ENCODE assay signal across 8 cellular contexts in the genomic region with DNA sequence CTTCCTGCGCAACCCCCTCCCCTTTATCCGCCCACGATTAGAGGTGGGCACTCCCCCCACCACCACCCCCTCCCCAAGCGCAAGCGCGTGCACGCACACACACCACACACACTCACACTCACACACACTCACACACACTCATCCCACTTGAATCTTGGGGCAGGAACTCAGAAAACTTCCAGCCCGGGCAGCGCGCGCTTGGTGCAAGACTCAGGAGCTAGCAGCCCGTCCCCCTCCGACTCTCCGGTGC. TPM values are rescaled to one million over a fixed set of nuclear protein-coding genes. Genes with fewer than 3 reads are reported as not detected.
DNase-seq lines count a peak whose midpoint lies in the region; ATAC-seq and TF ChIP-seq lines count a peak whose summit lies in the region.

A gene (plus strand): TSS at position 170 of the 250 bp plus-strand sequence. CDS start 788 bp downstream, outside the sequence.

- H3K36me3 ChIP-seq in ascending aorta = no peaks in the 10 kb centered on the region

- no peaks in the 10 kb centered on the region for H3K36me3 Mint-ChIP-seq in activated naive CD4-positive, alpha-beta T cell treated with anti-CD3 and anti-CD28 coated beads for 36 hours (ENCODE audit: low read depth)

- peaks cover 62% of the 10 kb centered on the region for H3K27me3 Mint-ChIP-seq in activated naive CD4-positive, alpha-beta T cell treated with anti-CD3 and anti-CD28 coated beads for 36 hours (ENCODE audit: low read depth)
- peaks cover 86% of the 10 kb centered on the region for H3K27me3 Mint-ChIP-seq in stimulated activated naive CD8-positive, alpha-beta T cell treated with anti-CD3 and anti-CD28 coated beads, Interleukin-15, amount 100 ng/mL, for 72 hours

- H3K27ac Mint-ChIP-seq in activated naive CD4-positive, alpha-beta T cell treated with anti-CD3 and anti-CD28 coated beads for 36 hours = no peak within 1 kb of the TSS
- no peak within 1 kb of the TSS for H3K27ac Mint-ChIP-seq in stimulated activated naive CD8-positive, alpha-beta T cell treated with anti-CD3 and anti-CD28 coated beads, Interleukin-15, amount 100 ng/mL, for 72 hours

- TF ChIP-seq CTCF in ascending aorta (IDR thresholded peaks at IDR 0.05) = no peak

- peaks cover 2% of the 10 kb centered on the region for H3K9me3 Mint-ChIP-seq in activated naive CD4-positive, alpha-beta T cell treated with anti-CD3 and anti-CD28 coated beads for 36 hours
- H3K9me3 Mint-ChIP-seq in stimulated activated naive CD8-positive, alpha-beta T cell treated with anti-CD3 and anti-CD28 coated beads, Interleukin-15, amount 100 ng/mL, for 72 hours = peaks cover 0 to 4% of the 10 kb centered on the region in 2 donors

- CTCF ChIA-PET in activated naive CD4-positive, alpha-beta T cell treated with anti-CD3 and anti-CD28 coated beads for 36 hours (lab: Charles Lee) = no interaction called here

- no peaks in the 10 kb centered on the region for H3K27me3 ChIP-seq in ascending aorta

- peaks cover 22% of the 10 kb centered on the region for H3K4me1 Mint-ChIP-seq in activated naive CD4-positive, alpha-beta T cell treated with anti-CD3 and anti-CD28 coated beads for 36 hours (ENCODE audit: low read depth)
- peaks cover 35% of the 10 kb centered on the region for H3K4me1 Mint-ChIP-seq in stimulated activated naive CD8-positive, alpha-beta T cell treated with anti-CD3 and anti-CD28 coated beads, Interleukin-15, amount 100 ng/mL, for 72 hours

- H3K4me1 ChIP-seq in ascending aorta = peaks cover 6 to 15% of the 10 kb centered on the region in 2 donors

- H3K27ac ChIP-seq in ascending aorta = no peak within 1 kb of the TSS

- intact Hi-C loops in activated naive CD4-positive, alpha-beta T cell treated with anti-CD3 and anti-CD28 coated beads for 36 hours (cut with micrococcal nuclease) = loop anchor here (10.0 kb wide), 1 partner anchor 269 kb away; no protein-coding TSS in a partner anchor
- intact Hi-C loops in ascending aorta (cut with DNase I) = loop anchor here (5.0 to 10.0 kb wide), 2 partner anchors 58 to 261 kb away; no protein-coding TSS in a partner anchor

- peak within 1 kb of the TSS; percentile 69 for H3K4me3 Mint-ChIP-seq in activated naive CD4-positive, alpha-beta T cell treated with anti-CD3 and anti-CD28 coated beads for 36 hours
- peak within 1 kb of the TSS; percentile 81 to 91 for H3K4me3 Mint-ChIP-seq in stimulated activated naive CD8-positive, alpha-beta T cell treated with anti-CD3 and anti-CD28 coated beads, Interleukin-15, amount 100 ng/mL, for 72 hours

- ATAC-seq in stimulated activated naive CD8-positive, alpha-beta T cell treated with anti-CD3 and anti-CD28 coated beads, Interleukin-15, amount 100 ng/mL, for 72 hours = no peak
- ATAC-seq in HG03565 (IDR thresholded peaks at IDR 0.05; ENCODE audit: unreplicated experiment) (no peak), GM19023 (IDR thresholded peaks at IDR 0.05; ENCODE audit: unreplicated experiment) (no peak)

- no peaks in the 10 kb centered on the region for H3K9me3 ChIP-seq in ascending aorta

- H3K4me3 ChIP-seq in ascending aorta = peak within 1 kb of the TSS; percentile 64 to 82

- DNase-seq in activated naive CD4-positive, alpha-beta T cell treated with anti-CD3 and anti-CD28 coated beads for 36 hours = no peak
- DNase-seq in activated naive CD4-positive, alpha-beta T cell treated with Interleukin-2 at 50 U/mL for 16 hours = no peak
- DNase-seq in ascending aorta (ENCODE audit: low spot score in 2 of 2) = peak in 1 of 2 donors; percentile 63
- DNase-seq in islet precursor cell = peak; percentile 91
- DNase-seq in stimulated activated naive CD8-positive, alpha-beta T cell treated with anti-CD3 and anti-CD28 coated beads, Interleukin-15, amount 100 ng/mL, for 72 hours = no peak
- DNase-seq in H4 (ENCODE audit: low spot score) = no peak

RNA-seq across cellular contexts. Expression of the gene that starts here (rescaled TPM):
- not detected for total RNA-seq in activated naive CD4-positive, alpha-beta T cell treated with anti-CD3 and anti-CD28 coated beads for 36 hours
- not detected for total RNA-seq in ascending aorta
- 0.80 and 4.7 TPM in 2 replicates for total RNA-seq in H4 (2014; rRNA removed; shearing (Covaris generic))
